38 cellular contexts compared by ENCODE assay signal in the genomic region with DNA sequence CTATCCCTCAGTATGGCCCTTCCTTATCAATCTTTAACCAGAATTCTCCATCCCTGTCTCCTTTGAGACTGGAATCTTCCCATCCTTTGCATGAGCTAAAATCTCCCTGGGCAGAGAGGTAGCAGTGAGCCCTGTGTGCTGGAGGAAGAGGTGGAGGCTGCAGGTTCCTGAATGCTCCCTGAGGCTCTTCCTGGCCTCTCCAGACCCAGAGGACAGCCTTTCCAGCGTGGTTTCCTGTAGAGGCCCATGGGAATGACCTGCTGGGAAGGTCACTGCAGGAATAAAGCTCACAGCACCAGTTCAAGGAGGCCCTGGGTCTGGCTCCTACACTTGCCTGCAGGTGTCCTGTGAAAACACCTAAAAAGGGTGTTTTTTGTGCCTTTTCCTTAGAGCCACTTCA. TPM values are rescaled to one million over a fixed set of nuclear protein-coding genes. Genes with fewer than 3 reads are reported as not detected.
"Had no signal": no experiment of that assay in that cellular context is flagged by ENCODE, and none has a peak within 500 bp of the region (broad histone marks: within the 10 kb centered on the region; RNA-seq: fewer than 3 reads in every experiment).

No MANE protein-coding gene starts in this region.

- H3K27ac ChIP-seq: KMS-11 had no signal

- H3K4me3 ChIP-seq: MG63 had no signal

- H3K36me3 ChIP-seq: MG63 had no signal

- H3K9me3 ChIP-seq: MG63 had no signal

- DNase-seq: Karpas-422, Kasumi-1, KG1, MG63, MM.1S, MV-4-11, NCI-H1048, NCI-H1092, NCI-H1092 treated with DMSO at 0.1 percent for 48 hours, NCI-H1105, NCI-H1105 treated with DMSO at 0.1 percent for 48 hours, NCI-H1417, NCI-H1417 treated with DMSO at 0.1 percent for 48 hours, NCI-H1436, NCI-H1436 treated with DMSO at 0.1 percent for 48 hours, NCI-H146, NCI-H1694, NCI-H1694 treated with DMSO at 0.1 percent for 48 hours, NCI-H187, NCI-H187 treated with DMSO at 0.1 percent for 48 hours, NCI-H1930, NCI-H2029, NCI-H2029 treated with DMSO at 0.1 percent for 48 hours, NCI-H2081, NCI-H2081 treated with DMSO at 0.1 percent for 48 hours, NCI-H2107, NCI-H2171, NCI-H2171 treated with DMSO at 0.1 percent for 48 hours, NCI-H2227 treated with DMSO at 0.1 percent for 48 hours, NCI-H226, NCI-H345, NCI-H446, NCI-H446 treated with DMSO at 0.1 percent for 48 hours had no signal

RNA-seq across cellular contexts. Expression of a gene that starts 4.6 kb away (rescaled TPM):
- total RNA-seq: LHCN-M2, M059J, MCF 10A, NCI-H460 had no signal

RNA-seq across cellular contexts. Expression of a gene that starts 5.4 kb away (rescaled TPM):
- total RNA-seq: LHCN-M2, M059J, MCF 10A, NCI-H460 had no signal

RNA-seq across cellular contexts. Expression of a gene that starts 55.1 kb away (rescaled TPM):
- total RNA-seq: LHCN-M2, M059J, MCF 10A, NCI-H460 had no signal

RNA-seq across cellular contexts. Expression of a gene that starts 59.5 kb away (rescaled TPM):
- total RNA-seq: LHCN-M2, M059J, NCI-H460 had no signal
